Comparison of ENCODE assay signal across 8 cellular contexts in genomic region chr2:231462729-231463465, GRCh38. TPM values are rescaled to one million over a fixed set of nuclear protein-coding genes. Genes with fewer than 3 reads are reported as not detected.
DNase-seq lines count a peak whose midpoint lies in the region; ATAC-seq, FAIRE-seq and TF ChIP-seq lines count a peak whose summit lies in the region.

No MANE protein-coding gene starts in this region.

- peak overlapping the region; percentile 100 for H3K9ac ChIP-seq in MM.1S (ENCODE audit: low read length)
- H3K9ac ChIP-seq in H1 (replicated peaks in 1 of 4; ENCODE audit: extremely low read depth in 1 of 4, low read depth in 3 of 4, low read length in 3 of 4), result peak overlapping the region; percentile 98 to 100 (median 100)

- H2AFZ ChIP-seq in MM.1S (ENCODE audit: low read length), result no peak overlapping the region
- no peak overlapping the region for H2AFZ ChIP-seq in H1 (ENCODE audit: low read length)

- 0 out of 2 replicates have a peak overlapping the region, but pooled peaks have one; percentile 100 for H2BK5ac ChIP-seq in H1 (ENCODE audit: low read depth, low read length)

- peaks cover 6% of the 10 kb centered on the region; the same call in 1 of the 2 replicates for H3K79me1 ChIP-seq in H1 (ENCODE audit: low read depth, low read length)

- peaks cover 44% of the 10 kb centered on the region for H3K36me3 ChIP-seq in MM.1S (replicated peaks; ENCODE audit: insufficient read depth, low read length)
- H3K36me3 ChIP-seq in H1 (ENCODE audit: control insufficient read depth in 2 of 4, insufficient read depth in 4 of 4, low read length in 3 of 4), result peaks cover 48 to 54% (median 50%) of the 10 kb centered on the region in 4 experiments

- peak in 1 of 2 experiments; percentile 61; a peak in 1 of 3 replicates for TF ChIP-seq POLR2A in H1 (IDR thresholded peaks at IDR 0.05; ENCODE audit: control extremely low read depth in 1 of 2, low read depth in 2 of 2, low read length in 2 of 2)

- H4K91ac ChIP-seq in H1 (replicated peaks; ENCODE audit: insufficient read length, low read length), result no peak overlapping the region

- intact Hi-C loops in sciatic nerve (cut with DNase I), result no loop called here

- ATAC-seq in GM21825 (IDR thresholded peaks at IDR 0.05; ENCODE audit: unreplicated experiment) (no peak), sciatic nerve (no peak)

- no peak overlapping the region for H2BK120ac ChIP-seq in H1 (replicated peaks; ENCODE audit: low read depth, low read length)

- no peak for TF ChIP-seq RAD21 in H1 (IDR thresholded peaks at IDR 0.05 in 1 of 2, conservative IDR thresholded peaks at IDR 0.05 in 1 of 2; ENCODE audit: low read depth in 2 of 2, low read length in 2 of 2)

- no peak overlapping the region for H4K5ac ChIP-seq in H1 (ENCODE audit: insufficient read length, low read depth, low read length)

- FAIRE-seq in H1 (lab: Jason Lieb, UNC), result no peak

- POLR2A ChIA-PET in H1 (lab: Charles Lee; ENCODE audit: partially characterized antibody), result interaction anchor here (0.7 to 14.9 kb wide), 38 partner anchors 8 to 404 kb away, joined by 3 to 431 read pairs (median 6); partner anchors contain the start of gene NMUR1

- TF ChIP-seq CTCF in C4-2B (conservative IDR thresholded peaks at IDR 0.05) (no peak), MM.1S (IDR thresholded peaks at IDR 0.05; ENCODE audit: low read length) (no peak), H1 (IDR thresholded peaks at IDR 0.05; ENCODE audit: control extremely low read depth in 1 of 3, insufficient read depth in 1 of 3, low read depth in 1 of 3, low read length in 3 of 3) (no peak), neural crest cell (conservative IDR thresholded peaks at IDR 0.05) (no peak)

- no peak overlapping the region for H2AK5ac ChIP-seq in H1 (ENCODE audit: low read depth, low read length)

- H3K36me3 Mint-ChIP-seq in neural crest cell (ENCODE audit: low read depth), result peaks cover 47% of the 10 kb centered on the region

- H3K4me1 ChIP-seq in MM.1S (ENCODE audit: low read length) (peaks cover 28% of the 10 kb centered on the region), H1 (replicated peaks in 1 of 4; ENCODE audit: control insufficient read depth in 3 of 4, insufficient read depth in 4 of 4, low read length in 3 of 4) (peaks cover 0 to 18% (median 6%) of the 10 kb centered on the region in 4 experiments; a peak in 6 of 7 replicates)

- peak overlapping the region; percentile 100 for H3K27ac Mint-ChIP-seq in neural crest cell (ENCODE audit: unreplicated experiment)

- H3F3A ChIP-seq in MM.1S (ENCODE audit: insufficient read depth, low read length), result peaks cover 53% of the 10 kb centered on the region

- H3K4me3 Mint-ChIP-seq in neural crest cell, result peak overlapping the region; percentile 99

- no peak for TF ChIP-seq EP300 in H1 (IDR thresholded peaks at IDR 0.05; ENCODE audit: borderline replicate concordance in 1 of 2, low read depth in 2 of 2, low read length in 2 of 2)

- H3K27me3 ChIP-seq in MM.1S (replicated peaks; ENCODE audit: insufficient read depth, low read length), result no peaks in the 10 kb centered on the region
- no peaks in the 10 kb centered on the region for H3K27me3 ChIP-seq in H1 (replicated peaks in 1 of 4; ENCODE audit: control insufficient read depth in 3 of 4, extremely low read depth in 1 of 4, insufficient read depth in 3 of 4, low read length in 3 of 4)

- H3K9me3 ChIP-seq in MM.1S (replicated peaks; ENCODE audit: insufficient read depth, low read length) (no peaks in the 10 kb centered on the region), H1 (ENCODE audit: insufficient read depth in 2 of 2, low read depth in 1 of 2, low read length in 1 of 2) (no peaks in the 10 kb centered on the region)

- H3K27me3 Mint-ChIP-seq in neural crest cell (ENCODE audit: low read depth), result peaks cover 9% of the 10 kb centered on the region

- no peak overlapping the region for H3K56ac ChIP-seq in H1 (replicated peaks; ENCODE audit: insufficient read length, low read depth, low read length)

- 18% methylated on average over 4 of the region's 4 CpGs; no CpG with 5 or more reads in 1 of the 2 experiments for WGBS in H1 (ENCODE audit: extremely low coverage in 1 of 2, insufficient coverage in 1 of 2, insufficient read length in 1 of 2, insufficient replicate concordance in 2 of 2, low coverage in 1 of 2, low lambda C conversion rate in 2 of 2, missing lambda C conversion rate in 1 of 2), 2 experiments

- H3K4me2 ChIP-seq in MM.1S (ENCODE audit: low read depth, low read length), result peak overlapping the region; percentile 82
- H3K4me2 ChIP-seq in H1 (ENCODE audit: insufficient read depth in 1 of 2, low read depth in 2 of 2, low read length in 2 of 2), result peak overlapping the region; percentile 70 to 78

- no peak overlapping the region for H4K8ac ChIP-seq in H1 (ENCODE audit: extremely low read depth, insufficient read depth, low read length)

- H4K20me1 ChIP-seq in MM.1S (ENCODE audit: insufficient read depth, low read length), result peaks cover 46% of the 10 kb centered on the region
- H4K20me1 ChIP-seq in H1 (replicated peaks in 1 of 2; ENCODE audit: control insufficient read depth in 1 of 2, insufficient read depth in 2 of 2, low read length in 2 of 2), result peaks cover 28 to 35% of the 10 kb centered on the region in 2 experiments

- H3K27ac ChIP-seq in C4-2B (peak overlapping the region; percentile 99; the same call in 1 of the 2 replicates), MM.1S (ENCODE audit: low read length) (peak overlapping the region; percentile 99; the same call in 1 of the 2 replicates), H1 (ENCODE audit: low read depth, low read length) (peak overlapping the region; percentile 99; the same call in 1 of the 2 replicates)

- peaks cover 73% of the 10 kb centered on the region for H3K79me2 ChIP-seq in MM.1S (ENCODE audit: low read length)
- peaks cover 25 to 57% of the 10 kb centered on the region in 2 experiments for H3K79me2 ChIP-seq in H1 (ENCODE audit: control insufficient read depth in 1 of 2, insufficient read depth in 2 of 2, low read length in 2 of 2)

- H3K23ac ChIP-seq in H1 (ENCODE audit: insufficient read length), result no peak overlapping the region

- H2BK12ac ChIP-seq in H1 (ENCODE audit: low read depth, low read length), result no peak overlapping the region

- no peak overlapping the region for H3K4ac ChIP-seq in H1 (replicated peaks; ENCODE audit: insufficient read length, low read depth, low read length)

- H3K4me3 ChIP-seq in MM.1S (ENCODE audit: low read length) (peak overlapping the region; percentile 99), H1 (ENCODE audit: extremely low read depth in 1 of 4, insufficient read depth in 2 of 4, low read depth in 3 of 4, low read length in 4 of 4) (peak overlapping the region; percentile 85 to 97 (median 94))

- no peak overlapping the region for H3K14ac ChIP-seq in H1 (ENCODE audit: insufficient read length)

- CTCF ChIA-PET in H1 (lab: Charles Lee; ENCODE audit: partially characterized antibody), result interaction anchor here (0.6 to 10.2 kb wide), 6 partner anchors 10 to 405 kb away, joined by 3 to 94 read pairs (median 5); no protein-coding TSS in a partner anchor

- H3K18ac ChIP-seq in H1 (ENCODE audit: extremely low read depth, low read length), result peak overlapping the region; percentile 24; the same call in 1 of the 2 replicates

- H3K9me2 ChIP-seq in MM.1S (replicated peaks; ENCODE audit: insufficient read depth, low read length), result no peaks in the 10 kb centered on the region

- peaks cover 11% of the 10 kb centered on the region for H3K23me2 ChIP-seq in H1 (ENCODE audit: low read depth, low read length)

- no peaks in the 10 kb centered on the region for H3K9me3 Mint-ChIP-seq in neural crest cell

- no peak overlapping the region for H2BK20ac ChIP-seq in H1 (ENCODE audit: low read length)

- no peak overlapping the region for H2BK15ac ChIP-seq in H1 (ENCODE audit: low read length)

- H3K4me1 Mint-ChIP-seq in neural crest cell, result peaks cover 39% of the 10 kb centered on the region

- no peak for DNase-seq in MM.1S
- DNase-seq in H1 (ENCODE audit: low read depth in 1 of 2, low spot score in 2 of 2), result no peak
- no peak for DNase-seq in neural crest cell (ENCODE audit: low read depth, low spot score)
- DNase-seq in kidney glomerular epithelial cell (lab: John Stamatoyannopoulos, UW), result no peak
- DNase-seq in sciatic nerve (ENCODE audit: low spot score), result no peak
- DNase-seq in DMS 273 treated with DMSO at 0.1 percent for 48 hours (lab: John Stamatoyannopoulos, UW), result no peak

TF ChIP-seq in H1, 55 proteins besides CTCF, POLR2A, EP300 and RAD21:
- TF ChIP-seq ATF3 (IDR thresholded peaks at IDR 0.05; ENCODE audit: insufficient read depth, low read depth, low read length) (no peak), CBX8 (IDR thresholded peaks at IDR 0.05; ENCODE audit: borderline replicate concordance, low read depth, low read length) (no peak), JUND (IDR thresholded peaks at IDR 0.05; ENCODE audit: low read length) (no peak), CEBPB (IDR thresholded peaks at IDR 0.05; ENCODE audit: low read depth, low read length) (no peak), EGR1 (IDR thresholded peaks at IDR 0.05; ENCODE audit: borderline replicate concordance, low read depth, low read length) (no peak), SIRT6 (IDR thresholded peaks at IDR 0.05; ENCODE audit: low read length) (no peak), USF2 (IDR thresholded peaks at IDR 0.05; ENCODE audit: low read length) (no peak)

RNA-seq across cellular contexts. Expression of gene NCL, which starts 1.4 kb away (rescaled TPM):
- 1,442 and 1,478 TPM in 2 replicates for total RNA-seq in H1 (2021; fragmentation: NEBNext Ultra II Directional; extraction: Animal tissue kit (Norgen Biotek cat#: 25700))
- 61.2 and 61.5 TPM in 2 replicates for polyA plus RNA-seq in H1 (2011; rRNA removed)
- polyA plus RNA-seq in H1 (2011; cell fraction: cytosol; rRNA removed), result 262 TPM
- 125 TPM for polyA plus RNA-seq in H1 (2011; cell fraction: nucleus; rRNA removed)
- 864 to 1,058 TPM (median 903 TPM) in 4 replicates for polyA plus RNA-seq in H1 (2012, experiment 1 of 2)
- polyA plus RNA-seq in H1 (2012, experiment 2 of 2), result 81.1 TPM
- 607 TPM for polyA plus RNA-seq in H1 (2013, experiment 1 of 2)
- polyA plus RNA-seq in H1 (2013, experiment 2 of 2), result 625 TPM
- 73.2 and 117 TPM in 2 replicates for polyA minus RNA-seq in H1 (2011; rRNA and poly(A)+ RNA removed)
- 146 TPM for polyA minus RNA-seq in H1 (2011; cell fraction: cytosol; rRNA and poly(A)+ RNA removed)
- polyA minus RNA-seq in H1 (2011; cell fraction: nucleus; rRNA and poly(A)+ RNA removed), result 137 TPM
- total RNA-seq in neural crest cell, result 999 and 1,068 TPM in 2 replicates
- total RNA-seq in sciatic nerve, result 393 TPM
